Comparison of ENCODE assay signal across 27 cellular contexts in genomic region chr5:142517840-142518239, GRCh38.
"Had no signal": no experiment of that assay in that cellular context is flagged by ENCODE, and none has a peak within 500 bp of the region (broad histone marks: within the 10 kb centered on the region; RNA-seq: fewer than 3 reads in every experiment).

No MANE protein-coding gene starts in this region.

- H3K4me3 ChIP-seq: colonic mucosa, coronary artery, dorsolateral prefrontal cortex, esophagus muscularis mucosa, esophagus squamous epithelium, gastrocnemius medialis, gastroesophageal sphincter, heart left ventricle, heart right ventricle had no signal

- H3K36me3 ChIP-seq: colonic mucosa, esophagus muscularis mucosa, esophagus squamous epithelium, gastrocnemius medialis, gastroesophageal sphincter, heart left ventricle, heart right ventricle had no signal

- H3K4me1 ChIP-seq: colonic mucosa, esophagus squamous epithelium, foreskin keratinocyte, gastrocnemius medialis had no signal

- FAIRE-seq: endometrium, endothelial cell of umbilical vein, frontal cortex had no signal

- H3K27ac ChIP-seq: colonic mucosa, coronary artery, dorsolateral prefrontal cortex, epithelial cell of prostate, esophagus muscularis mucosa, esophagus squamous epithelium, foreskin keratinocyte, gastrocnemius medialis, gastroesophageal sphincter, heart left ventricle, heart right ventricle had no signal

- H3K9me3 ChIP-seq: colonic mucosa, gastrocnemius medialis had no signal

- DNase-seq: colonic mucosa; cortex of kidney; dermis blood vessel endothelial cell; dorsolateral prefrontal cortex; effector CD4-positive, alpha-beta T cell; effector CD8-positive, alpha-beta T cell; effector memory CD4-positive, alpha-beta T cell; effector memory CD8-positive, alpha-beta T cell; endodermal cell; erythroblast; esophagus squamous epithelium; foreskin fibroblast; foreskin keratinocyte; foreskin melanocyte; gastrocnemius medialis; glutamatergic neuron; head of caudate nucleus; heart left ventricle; heart right ventricle had no signal

- H3K27me3 ChIP-seq: colonic mucosa, dorsolateral prefrontal cortex, esophagus muscularis mucosa, esophagus squamous epithelium, foreskin keratinocyte, gastrocnemius medialis, gastroesophageal sphincter, heart left ventricle, heart right ventricle had no signal

- ATAC-seq: effector memory CD8-positive, alpha-beta T cell; esophagus mucosa; foreskin keratinocyte; gastrocnemius medialis; gastroesophageal sphincter; heart left ventricle; heart right ventricle had no signal
